Comparison of ENCODE assay signal across 8 cellular contexts in the genomic region with DNA sequence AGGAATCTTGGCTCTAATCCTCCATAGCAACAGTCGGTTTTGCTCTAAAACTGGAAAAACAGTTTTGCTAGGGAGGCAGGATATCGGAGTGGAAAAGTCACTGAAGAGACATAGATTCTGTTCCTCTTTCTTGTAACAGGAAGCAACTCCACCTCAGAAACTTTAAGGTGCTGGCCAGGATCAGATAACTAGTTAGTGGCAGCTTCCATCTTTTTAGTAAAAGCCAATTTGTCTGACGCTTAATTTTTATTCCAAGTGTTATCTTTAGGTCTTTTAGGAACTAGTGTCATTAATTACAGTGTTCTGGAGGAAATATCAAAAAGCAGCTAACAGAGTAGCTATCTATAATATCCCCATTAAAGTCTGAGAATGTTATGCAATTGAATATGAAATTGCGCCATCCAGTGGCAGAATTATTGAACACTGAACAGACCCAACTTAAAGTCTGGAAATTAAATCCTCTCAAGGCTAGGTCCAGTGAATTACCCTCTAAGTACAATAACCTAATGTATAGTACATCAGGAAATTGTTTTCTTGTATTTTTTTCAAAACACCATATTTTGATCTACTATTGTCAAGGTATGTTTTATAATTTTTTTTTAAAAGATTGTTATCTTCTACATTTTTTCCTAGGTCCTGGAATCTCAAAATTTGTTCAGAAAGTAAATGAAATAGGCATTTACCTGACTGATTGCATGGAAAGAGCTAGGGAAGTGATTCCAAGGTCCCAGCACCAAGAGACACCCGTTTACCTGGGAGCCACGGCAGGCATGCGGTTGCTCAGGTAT.
DNase-seq lines count a peak whose midpoint lies in the region; ATAC-seq, FAIRE-seq and TF ChIP-seq lines count a peak whose summit lies in the region.

No MANE protein-coding gene starts in this region.

- TF ChIP-seq RAD21 in IMR-90 (IDR thresholded peaks at IDR 0.05; ENCODE audit: low read length): peak; percentile 73

- H3K23ac ChIP-seq in IMR-90 (ENCODE audit: low read depth, low read length): 0 out of 2 replicates have a peak overlapping the region, but pooled peaks have one; percentile 9

- no peaks in the 10 kb centered on the region for H3K79me1 ChIP-seq in IMR-90 (ENCODE audit: low read depth in 1 of 2, low read length in 2 of 2)

- H3K9me1 ChIP-seq in IMR-90 (ENCODE audit: insufficient read depth, low read length): no peaks in the 10 kb centered on the region

- peak overlapping the region; percentile 63 for H2BK120ac ChIP-seq in IMR-90 (ENCODE audit: low read depth, low read length)

- no peak overlapping the region for H4K5ac ChIP-seq in IMR-90 (ENCODE audit: low read depth, low read length)

- H3K9me3 Mint-ChIP-seq in CD14-positive monocyte: no peaks in the 10 kb centered on the region

- ATAC-seq in IMR-90 (ENCODE audit: low read depth): peak; percentile 91
- peak; percentile 94 for ATAC-seq in SK-N-SH treated with all-trans-retinoic acid at 6 μM for 48 hours
- ATAC-seq in lower lobe of right lung: peak; percentile 66 to 78

- H3K9me3 ChIP-seq in IMR-90 (ENCODE audit: control insufficient read depth, insufficient read depth, low read length) (no peaks in the 10 kb centered on the region), lower lobe of right lung (no peaks in the 10 kb centered on the region), tibial nerve (no peaks in the 10 kb centered on the region)

- no peak overlapping the region for H2BK5ac ChIP-seq in IMR-90 (ENCODE audit: low read depth, low read length, poor library complexity, severe bottlenecking)

- peaks cover 41% of the 10 kb centered on the region for H3K4me1 Mint-ChIP-seq in CD14-positive monocyte

- DNase-seq in CD14-positive monocyte (ENCODE audit: low spot score): no peak
- no peak for DNase-seq in GM12892 (ENCODE audit: insufficient read length)
- peak; percentile 66 for DNase-seq in IMR-90
- DNase-seq in dedifferentiated amniotic fluid mesenchymal stem cell (ENCODE audit: extremely low spot score): peak; percentile 81
- DNase-seq in lower lobe of right lung: no peak
- peak in 1 of 2 donors; percentile 89 for DNase-seq in tibial nerve (ENCODE audit: low spot score in 2 of 2)
- DNase-seq in UCSD-AML1 (lab: John Stamatoyannopoulos, UW; ENCODE audit: unreplicated experiment): no peak

- no peak overlapping the region for H4K91ac ChIP-seq in IMR-90 (ENCODE audit: insufficient read depth, low read depth, low read length)

- H4K8ac ChIP-seq in IMR-90 (ENCODE audit: low read depth in 2 of 2, low read length in 2 of 2): peak overlapping the region; percentile 28 to 88; a peak in 3 of 4 replicates

- H3K9ac ChIP-seq in IMR-90 (ENCODE audit: low read depth, low read length): peak overlapping the region; percentile 56; the same call in 1 of the 2 replicates

- H2AK9ac ChIP-seq in IMR-90 (replicated peaks; ENCODE audit: low read depth, low read length, poor library complexity): no peak overlapping the region

- peak overlapping the region in 1 of 2 donors; percentile 66 for H3K4me3 Mint-ChIP-seq in CD14-positive monocyte

- POLR2A ChIA-PET in IMR-90 (lab: Charles Lee; ENCODE audit: unreplicated experiment): interaction anchor here (0.7 kb wide), 1 partner anchor 182 kb away, joined by 4 read pairs; no protein-coding TSS in a partner anchor

- TF ChIP-seq POLR2A in GM12892 (IDR thresholded peaks at IDR 0.05; ENCODE audit: low read depth, low read length): no peak
- TF ChIP-seq POLR2A in IMR-90 (IDR thresholded peaks at IDR 0.05; ENCODE audit: low read depth, low read length): no peak
- TF ChIP-seq POLR2A in tibial nerve (IDR thresholded peaks at IDR 0.05): no peak

- no peak overlapping the region for H3K56ac ChIP-seq in IMR-90 (ENCODE audit: extremely low read depth, insufficient read depth, low read length)

- H3K27me3 ChIP-seq in IMR-90 (ENCODE audit: control insufficient read depth, insufficient read depth, low read length): no peaks in the 10 kb centered on the region
- H3K27me3 ChIP-seq in lower lobe of right lung (ENCODE audit: low read depth): no peaks in the 10 kb centered on the region
- no peaks in the 10 kb centered on the region for H3K27me3 ChIP-seq in tibial nerve

- H3K18ac ChIP-seq in IMR-90 (ENCODE audit: low read depth, low read length): peak overlapping the region; percentile 5; the same call in 1 of the 2 replicates

- intact Hi-C loops in CD14-positive monocyte (cut with micrococcal nuclease): loop anchor here (2.0 kb wide), 2 partner anchors 145 to 149 kb away; partner anchors contain the start of gene TCTN3 (in 1 of the 2)
- intact Hi-C loops in IMR-90 (cut with micrococcal nuclease): loop anchor here (1.0 kb wide), 2 partner anchors 23 to 148 kb away; no protein-coding TSS in a partner anchor
- intact Hi-C loops in lower lobe of right lung (cut with DNase I): no loop called here

- no peak overlapping the region; the same call in 1 of the 2 replicates for H3K4me2 ChIP-seq in IMR-90 (ENCODE audit: low read depth, low read length)

- H3K4ac ChIP-seq in IMR-90 (ENCODE audit: low read depth, low read length): no peak overlapping the region

- 0 out of 2 replicates have a peak overlapping the region, but pooled peaks have one; percentile 4 for H2AK5ac ChIP-seq in IMR-90 (ENCODE audit: low read depth, low read length)

- peaks cover 3% of the 10 kb centered on the region; the same call in 1 of the 2 replicates for H3K4me1 ChIP-seq in IMR-90 (ENCODE audit: control insufficient read depth, insufficient read depth, low read length)
- peaks cover 37% of the 10 kb centered on the region for H3K4me1 ChIP-seq in lower lobe of right lung
- peaks cover 0 to 14% (median 8%) of the 10 kb centered on the region in 4 donors for H3K4me1 ChIP-seq in tibial nerve

- H3K4me3 ChIP-seq in IMR-90 (ENCODE audit: insufficient read depth, low read depth, low read length): no peak overlapping the region
- H3K4me3 ChIP-seq in lower lobe of right lung: no peak overlapping the region
- H3K4me3 ChIP-seq in tibial nerve: no peak overlapping the region

- peak overlapping the region; percentile 80 to 87 (median 85) for H3K27ac Mint-ChIP-seq in CD14-positive monocyte

- H2AFZ ChIP-seq in IMR-90 (replicated peaks; ENCODE audit: low read length, poor library complexity): no peak overlapping the region

- peak in 1 of 2 donors; percentile 14 for TF ChIP-seq EP300 in tibial nerve (IDR thresholded peaks at IDR 0.05)

- H3K36me3 Mint-ChIP-seq in CD14-positive monocyte: peaks cover 55 to 67% of the 10 kb centered on the region in 2 donors

- H2BK15ac ChIP-seq in IMR-90 (ENCODE audit: low read depth, low read length): 0 out of 3 replicates have a peak overlapping the region, but pooled peaks have one; percentile 3

- BruUV-seq in IMR-90 (replicated peaks; lab: Mats Ljungman, UMichigan): no TSS peak

- dilution Hi-C loops in IMR-90 (cut with HindIII; ENCODE audit: low sequenced_read_pairs, unreplicated experiment): no loop called here

- H3K27ac ChIP-seq in IMR-90 (ENCODE audit: insufficient read depth, low read length) (no peak overlapping the region), lower lobe of right lung (peak overlapping the region; percentile 51), tibial nerve (peak overlapping the region in 2 of 4 donors; percentile 56 to 58)

- TF ChIP-seq CTCF in CD14-positive monocyte (IDR thresholded peaks at IDR 0.05): peak; percentile 92
- peak; percentile 80 for TF ChIP-seq CTCF in IMR-90 (conservative IDR thresholded peaks at IDR 0.05; ENCODE audit: low read depth, low read length)
- TF ChIP-seq CTCF in lower lobe of right lung (IDR thresholded peaks at IDR 0.05): peak; percentile 75
- peak; percentile 50 to 82 (median 58) for TF ChIP-seq CTCF in tibial nerve (IDR thresholded peaks at IDR 0.05)

- no peaks in the 10 kb centered on the region for H3K27me3 Mint-ChIP-seq in CD14-positive monocyte (ENCODE audit: low read depth in 3 of 3)

- CTCF ChIA-PET in IMR-90 (lab: Yijun Ruan, JAX): interaction anchor here (0.6 to 15.6 kb wide), 15 partner anchors 9 to 732 kb away, joined by 3 to 174 read pairs (median 3); partner anchors contain the start of gene TCTN3

- H2BK20ac ChIP-seq in IMR-90 (ENCODE audit: low read depth, low read length): peak overlapping the region; percentile 66

- WGBS in IMR-90 (ENCODE audit: extremely low coverage in 2 of 2, insufficient read length in 1 of 2), 2 experiments: 40% methylated on average over 2 of the region's 7 CpGs; no CpG with 5 or more reads in 1 of the 2 experiments
- WGBS in tibial nerve, 2 donors: 31 to 32% methylated on average over 7 of the region's 7 CpGs

- H3K14ac ChIP-seq in IMR-90 (replicated peaks; ENCODE audit: low read depth, low read length): no peak overlapping the region

- in situ Hi-C loops in IMR-90 (cut with MboI; ENCODE audit: low sequenced_read_pairs): loop anchor here (5.0 kb wide), 1 partner anchor 145 kb away; no protein-coding TSS in a partner anchor

- H4K20me1 ChIP-seq in IMR-90 (ENCODE audit: insufficient read depth, low read length): no peaks in the 10 kb centered on the region

- FAIRE-seq in GM12892 (lab: Jason Lieb, UNC): peak; percentile 90

- H3K36me3 ChIP-seq in IMR-90 (ENCODE audit: control insufficient read depth, insufficient read depth, low read length) (no peaks in the 10 kb centered on the region), lower lobe of right lung (peaks cover 30% of the 10 kb centered on the region), tibial nerve (peaks cover 0 to 3% (median 0%) of the 10 kb centered on the region in 3 donors)

TF ChIP-seq in IMR-90, 13 proteins besides CTCF, POLR2A, EP300 and RAD21 (continues in another document):
- peak; percentile 80 for TF ChIP-seq SMC3 (IDR thresholded peaks at IDR 0.05; ENCODE audit: low read depth, low read length)
- peak; percentile 89 for TF ChIP-seq CEBPB (IDR thresholded peaks at IDR 0.05; ENCODE audit: low read depth, low read length)
- TF ChIP-seq MAFK (IDR thresholded peaks at IDR 0.05; ENCODE audit: low read depth, low read length): no peak
- TF ChIP-seq RFX5 (IDR thresholded peaks at IDR 0.05; ENCODE audit: low read depth, low read length): no peak

TF ChIP-seq in SK-N-SH treated with all-trans-retinoic acid at 6 μM for 48 hours, 23 proteins besides CTCF, POLR2A, EP300 and RAD21 (continues in another document):
- TF ChIP-seq PPARA (CRISPR knock-in tag; IDR thresholded peaks at IDR 0.05; ENCODE audit: borderline replicate concordance) (no peak), TOX (CRISPR knock-in tag; IDR thresholded peaks at IDR 0.05; ENCODE audit: borderline replicate concordance) (no peak), ZNF8 (CRISPR knock-in tag; IDR thresholded peaks at IDR 0.05) (no peak)

Comparison
In these comparisons a context has a peak if more than half of its experiments do, and no peak if none do; other contexts are left out.
1. DNase-seq: peak in IMR-90 (single experiment) and dedifferentiated amniotic fluid mesenchymal stem cell (single experiment); none in CD14-positive monocyte (single experiment), GM12892 (single experiment), lower lobe of right lung (single experiment) and UCSD-AML1 (single experiment).
2. Peak in every context shown above with its lines, with median percentiles within 50 percentile points of each other: CTCF ChIP-seq and ATAC-seq.